ENCODE assay signal across 8 cellular contexts in the genomic region with DNA sequence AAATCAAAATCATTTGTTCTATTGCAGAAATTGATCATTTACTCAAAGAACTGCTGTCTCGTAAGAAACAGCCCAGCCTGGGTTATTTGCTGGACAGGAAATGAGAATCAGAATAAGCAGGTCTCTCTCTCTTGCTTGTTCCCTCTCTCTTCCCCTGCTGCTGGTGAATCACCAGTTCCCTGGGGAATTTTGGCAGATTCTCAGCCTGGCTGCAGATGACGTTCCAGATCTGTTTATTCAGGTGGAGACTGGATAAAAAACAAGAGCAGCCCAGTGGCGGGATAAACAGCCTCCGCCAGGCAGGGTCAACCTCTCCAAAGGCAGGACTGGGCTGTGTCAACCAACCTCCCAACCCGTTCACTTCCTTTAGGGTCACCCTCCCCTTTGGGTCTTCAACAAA.
DNase-seq lines count a peak whose midpoint lies in the region; ATAC-seq, FAIRE-seq and TF ChIP-seq lines count a peak whose summit lies in the region.

No MANE protein-coding gene starts in this region.

- peak; percentile 96 for FAIRE-seq in keratinocyte (lab: Jason Lieb, UNC)

- no peak for TF ChIP-seq POLR2A in testis (IDR thresholded peaks at IDR 0.05)

- peak overlapping the region; percentile 64 for H3K4me2 ChIP-seq in keratinocyte (ENCODE audit: control insufficient read depth, extremely low read depth, insufficient read depth, low read depth, low read length)

- H3K9me3 ChIP-seq in keratinocyte (ENCODE audit: control insufficient read depth, low read depth, low read length) (no peaks in the 10 kb centered on the region), testis (no peaks in the 10 kb centered on the region)

- TF ChIP-seq CTCF in AG09319 (IDR thresholded peaks at IDR 0.05; ENCODE audit: low read depth, low read length) (no peak), astrocyte of the spinal cord (IDR thresholded peaks at IDR 0.05; ENCODE audit: low read depth, low read length) (no peak), keratinocyte (optimal IDR thresholded peaks at IDR 0.05 in 1 of 3, IDR thresholded peaks at IDR 0.05 in 1 of 3, conservative IDR thresholded peaks at IDR 0.05 in 1 of 3; ENCODE audit: extremely low read depth in 1 of 3, insufficient read depth in 2 of 3, low read length in 3 of 3) (no peak), testis (IDR thresholded peaks at IDR 0.05) (no peak)

- no peaks in the 10 kb centered on the region for H4K20me1 ChIP-seq in keratinocyte (ENCODE audit: control insufficient read depth, extremely low read depth, insufficient read depth, low read length)

- peaks cover 45% of the 10 kb centered on the region for H3K79me2 ChIP-seq in keratinocyte (ENCODE audit: control insufficient read depth, insufficient read depth, low read length)

- H3K27me3 ChIP-seq in keratinocyte (ENCODE audit: control insufficient read depth, extremely low read depth, insufficient read depth, low read length), result no peaks in the 10 kb centered on the region
- no peaks in the 10 kb centered on the region for H3K27me3 ChIP-seq in testis

- H3K4me3 ChIP-seq in astrocyte of the spinal cord (ENCODE audit: low read depth, low read length) (no peak overlapping the region), keratinocyte (ENCODE audit: control insufficient read depth in 2 of 3, extremely low read depth in 1 of 3, insufficient read depth in 2 of 3, low read depth in 1 of 3, low read length in 3 of 3) (peak overlapping the region in 2 of 3 experiments; percentile 16 to 18), testis (no peak overlapping the region)

- intact Hi-C loops in testis (cut with DNase I; ENCODE audit: low total_unique reads), result no loop called here

- H3K27ac ChIP-seq in keratinocyte (ENCODE audit: control insufficient read depth, insufficient read depth, low read length) (peak overlapping the region; percentile 79), testis (peak overlapping the region in 1 of 2 donors; percentile 5)

- H3K9ac ChIP-seq in keratinocyte (ENCODE audit: control insufficient read depth, extremely low read depth, insufficient read depth, low read length), result peak overlapping the region; percentile 12

- no peaks in the 10 kb centered on the region for H3K9me1 ChIP-seq in keratinocyte (ENCODE audit: control insufficient read depth, extremely low read depth, insufficient read depth, low read length)

- peak overlapping the region; percentile 38 for H2AFZ ChIP-seq in keratinocyte (ENCODE audit: control insufficient read depth, low read length)

- WGBS in testis, 2 donors, result 37 to 44% methylated on average over 5 of the region's 5 CpGs

- dilution Hi-C loops in keratinocyte (cut with MboI; ENCODE audit: extremely low pct_ligation_motif_present, low sequenced_read_pairs), result no loop called here

- ATAC-seq in GM21529 (IDR thresholded peaks at IDR 0.05; ENCODE audit: unreplicated experiment) (no peak), HG02642 (IDR thresholded peaks at IDR 0.05; ENCODE audit: poor library complexity, unreplicated experiment) (no peak)

- H3K36me3 ChIP-seq in keratinocyte (ENCODE audit: control insufficient read depth in 2 of 2, extremely low read depth in 1 of 2, insufficient read depth in 2 of 2, low read length in 2 of 2) (no peaks in the 10 kb centered on the region), testis (ENCODE audit: low read depth, missing control alignments) (no peaks in the 10 kb centered on the region)

- DNase-seq in AG09319 (ENCODE audit: extremely low read depth, low read depth) (peak; percentile 95), NCI-H146 treated with DMSO at 0.1 percent for 48 hours (lab: John Stamatoyannopoulos, UW; ENCODE audit: unreplicated experiment) (peak; percentile 33), astrocyte of the spinal cord (ENCODE audit: low read depth, low spot score) (peak; percentile 100), keratinocyte (ENCODE audit: low read depth, low spot score) (peak; percentile 64), testis (peak; percentile 69)
- DNase-seq in stimulated activated CD4-positive, alpha-beta T cell treated with anti-CD3 and anti-CD28 coated beads, Interleukin-4, amount 100 ng/mL, for 24 hours, result no peak

- in situ Hi-C loops in astrocyte of the spinal cord (cut with HindIII; ENCODE audit: low sequenced_read_pairs), result no loop called here

- H3K4me1 ChIP-seq in keratinocyte (ENCODE audit: control insufficient read depth, extremely low read depth, insufficient read depth, low read length) (peaks cover 33% of the 10 kb centered on the region), testis (peaks cover 22% of the 10 kb centered on the region)

Comparison
In these comparisons a context has a peak if more than half of its experiments do, and no peak if none do; other contexts are left out.
1. H3K4me3 ChIP-seq: peak in keratinocyte (2 of 3); none in astrocyte of the spinal cord (single experiment) and testis (0 of 2).